1 cellular context compared by ENCODE assay signal in genomic region chr1:24927886-24928630, GRCh38.
A peak's percentile ranks its signal among the peaks of the same experiment; 100 is the strongest.
TF ChIP-seq lines count a peak whose summit lies in the region.

No MANE protein-coding gene starts in this region.

TF ChIP-seq in GM12878, 131 proteins besides CTCF, POLR2A, EP300 and RAD21 (continued from another document):
- peak; percentile 4; the same call in 1 of the 2 replicates for TF ChIP-seq YY1 (IDR thresholded peaks at IDR 0.05; ENCODE audit: low read depth, low read length)
- no peak for TF ChIP-seq CBFB (IDR thresholded peaks at IDR 0.05; ENCODE audit: low read depth)
- no peak for TF ChIP-seq ZNF622 (IDR thresholded peaks at IDR 0.05)
